ENCODE assay signal across 24 cellular contexts in genomic region chr6:90983462-90983861, GRCh38.
"Had no signal": no experiment of that assay in that cellular context is flagged by ENCODE, and none has a peak within 500 bp of the region (broad histone marks: within the 10 kb centered on the region; RNA-seq: fewer than 3 reads in every experiment).

No MANE protein-coding gene starts in this region.

- H3K4me1 Mint-ChIP-seq: activated naive CD8-positive, alpha-beta T cell treated with anti-CD3 and anti-CD28 coated beads, Interleukin-2, amount 10 ng/mL, durations not matched to agents 7 days and 5 days had no signal

- H3K9me3 Mint-ChIP-seq: activated naive CD8-positive, alpha-beta T cell treated with anti-CD3 and anti-CD28 coated beads, Interleukin-2, amount 10 ng/mL, durations not matched to agents 7 days and 5 days; activated T-helper 1 cell treated with anti-CD3 and anti-CD28 coated beads, Interleukin-12 subunit alpha, Interleukin-12 subunit beta, Interleukin-2, Interleukin-4 antibody, amounts not matched to agents 30 ng/mL and 10 ng/mL and 1 ng/mL, durations not matched to agents 14 hours and 24 hours and 36 hours had no signal

- ATAC-seq: activated CD4-positive, CD25-positive, alpha-beta regulatory T cell treated with anti-CD3 and anti-CD28 coated beads, Interleukin-2, amount 50 U/mL, for 24 hours; activated CD8-positive, alpha-beta T cell treated with anti-CD3 and anti-CD28 coated beads, Interleukin-2, amount 10 ng/mL, durations not matched to agents 7 days and 5 days; K562; Right ventricle myocardium inferior had no signal

- H3K9me2 ChIP-seq: SK-N-SH had no signal

- H3K27ac Mint-ChIP-seq: activated CD8-positive, alpha-beta T cell treated with anti-CD3 and anti-CD28 coated beads, Interleukin-2, amount 10 ng/mL, durations not matched to agents 7 days and 5 days; activated naive CD8-positive, alpha-beta T cell treated with anti-CD3 and anti-CD28 coated beads, Interleukin-2, amount 10 ng/mL, durations not matched to agents 7 days and 5 days; activated T-helper 1 cell treated with anti-CD3 and anti-CD28 coated beads, Interleukin-12 subunit alpha, Interleukin-12 subunit beta, Interleukin-2, Interleukin-4 antibody, amounts not matched to agents 30 ng/mL and 10 ng/mL and 1 ng/mL, durations not matched to agents 14 hours and 24 hours and 36 hours had no signal

- H3K27me3 Mint-ChIP-seq: activated naive CD8-positive, alpha-beta T cell treated with anti-CD3 and anti-CD28 coated beads, Interleukin-2, amount 10 ng/mL, durations not matched to agents 7 days and 5 days had no signal

- H3K27ac ChIP-seq: adrenal gland, breast epithelium had no signal

- DNase-seq: activated CD4-positive, alpha-beta T cell treated with anti-CD3 and anti-CD28 coated beads for 4 hours; activated CD4-positive, alpha-beta T cell treated with anti-CD3 and anti-CD28 coated beads, Interleukin-2, amount 50 U/mL, for 4 hours; activated CD8-positive, alpha-beta memory T cell treated with anti-CD3 and anti-CD28 coated beads, Interleukin-2, amount 50 U/mL, for 48 hours; activated CD8-positive, alpha-beta T cell treated with anti-CD3 and anti-CD28 coated beads, Interleukin-2, amount 10 ng/mL, durations not matched to agents 7 days and 5 days; activated effector memory CD4-positive, alpha-beta T cell treated with Interleukin-2 at 50 U/mL for 16 hours; activated naive CD4-positive, alpha-beta T cell treated with Interleukin-2 at 50 U/mL for 16 hours; activated naive CD8-positive, alpha-beta T cell treated with anti-CD3 and anti-CD28 coated beads, Interleukin-2, amount 10 ng/mL, durations not matched to agents 7 days and 5 days; activated T-cell treated with anti-CD3 and anti-CD28 coated beads, Interleukin-2, amount 50 U/mL, for 1 hour; adrenal gland; caudate nucleus; Kasumi-1; NCI-H1417; NCI-H1930; NCI-H2171; NCI-H2227 treated with DMSO at 0.1 percent for 48 hours; NCI-H526 treated with DMSO at 0.1 percent for 48 hours; NCI-H82; SK-N-SH; T-helper 1 cell had no signal

- H3K36me3 Mint-ChIP-seq: activated naive CD8-positive, alpha-beta T cell treated with anti-CD3 and anti-CD28 coated beads, Interleukin-2, amount 10 ng/mL, durations not matched to agents 7 days and 5 days had no signal

- H3K4me2 ChIP-seq: SK-N-SH had no signal

- H3K27me3 ChIP-seq: adrenal gland, breast epithelium had no signal

- H3K4me3 Mint-ChIP-seq: activated CD8-positive, alpha-beta T cell treated with anti-CD3 and anti-CD28 coated beads, Interleukin-2, amount 10 ng/mL, durations not matched to agents 7 days and 5 days; activated naive CD8-positive, alpha-beta T cell treated with anti-CD3 and anti-CD28 coated beads, Interleukin-2, amount 10 ng/mL, durations not matched to agents 7 days and 5 days; activated T-helper 1 cell treated with anti-CD3 and anti-CD28 coated beads, Interleukin-12 subunit alpha, Interleukin-12 subunit beta, Interleukin-2, Interleukin-4 antibody, amounts not matched to agents 30 ng/mL and 10 ng/mL and 1 ng/mL, durations not matched to agents 14 hours and 24 hours and 36 hours had no signal

- H3K9ac ChIP-seq: SK-N-SH had no signal

- H3K4me3 ChIP-seq: adrenal gland, breast epithelium, K562 had no signal

- H3K36me3 ChIP-seq: adrenal gland, breast epithelium had no signal

- H3K4me1 ChIP-seq: adrenal gland, breast epithelium had no signal

- H3K9me3 ChIP-seq: adrenal gland, breast epithelium, SK-N-SH had no signal
